11 cellular contexts compared by ENCODE assay signal in genomic region chrX:13120017-13120416, GRCh38.
DNase-seq lines count a peak whose midpoint lies in the region; ATAC-seq, FAIRE-seq and TF ChIP-seq lines count a peak whose summit lies in the region.
"Had no signal": no experiment of that assay in that cellular context is flagged by ENCODE, and none has a peak within 500 bp of the region (broad histone marks: within the 10 kb centered on the region; RNA-seq: fewer than 3 reads in every experiment).

No MANE protein-coding gene starts in this region.

- peak; percentile 3 to 15; a peak in 1 of 5 replicates for TF ChIP-seq RAD21 in A549 (conservative IDR thresholded peaks at IDR 0.05 in 1 of 2, IDR thresholded peaks at IDR 0.05 in 1 of 2)

- peak; percentile 86 for FAIRE-seq in A549 (lab: Jason Lieb, UNC)
- no peak for FAIRE-seq in pancreas (lab: Jason Lieb, UNC)

- in situ Hi-C loops in astrocyte of the spinal cord (cut with HindIII; ENCODE audit: low sequenced_read_pairs): no loop called here

- no peaks in the 10 kb centered on the region for H3K9me2 ChIP-seq in hepatocyte (replicated peaks; ENCODE audit: insufficient read depth)

- peak overlapping the region; percentile 86 for H3K4me2 ChIP-seq in A549
- peak overlapping the region; percentile 64 for H3K4me2 ChIP-seq in hepatocyte

- intact Hi-C loops in pancreas (cut with DNase I): loop anchor here in 1 of 3 donors (10.0 kb wide), 1 partner anchor 135 kb away; no protein-coding TSS in a partner anchor

- POLR2A ChIA-PET in A549 (lab: Yijun Ruan, JAX): interaction anchor here (0.7 to 1.2 kb wide), 3 partner anchors 9 to 145 kb away, joined by 3 to 5 read pairs (median 4); partner anchors contain the start of gene TMSB4X

- H3K27me3 ChIP-seq in hepatocyte (no peaks in the 10 kb centered on the region), pancreas (no peaks in the 10 kb centered on the region)

- H4K20me1 ChIP-seq in hepatocyte (ENCODE audit: insufficient read depth, poor library complexity, severe bottlenecking): no peaks in the 10 kb centered on the region

- no peaks in the 10 kb centered on the region for H3K79me2 ChIP-seq in hepatocyte

- under 1% methylated on average over 7 of the region's 7 CpGs for WGBS in A549 (ENCODE audit: missing lambda C conversion rate)
- 20% methylated on average over 7 of the region's 7 CpGs for WGBS in hepatocyte (ENCODE audit: low lambda C conversion rate, missing lambda C conversion rate)
- WGBS in pancreas, 2 donors: 14 to 32% methylated on average over 7 of the region's 7 CpGs

- peak overlapping the region; percentile 9 for H2AFZ ChIP-seq in hepatocyte

- H3K4me3 ChIP-seq in A549: no peak overlapping the region; the same call in 2 of the 3 replicates
- H3K4me3 ChIP-seq in astrocyte of the spinal cord (ENCODE audit: low read depth, low read length): no peak overlapping the region
- H3K4me3 ChIP-seq in hepatocyte: no peak overlapping the region
- no peak overlapping the region for H3K4me3 ChIP-seq in pancreas

- peak overlapping the region; percentile 87 to 94 for H3K27ac ChIP-seq in A549
- peak overlapping the region; percentile 90 for H3K27ac ChIP-seq in hepatocyte
- H3K27ac ChIP-seq in pancreas: peak overlapping the region; percentile 7 to 80 (median 50)

- H3K4me1 ChIP-seq in A549 (peaks cover 64% of the 10 kb centered on the region), hepatocyte (ENCODE audit: insufficient read depth) (peaks cover 36% of the 10 kb centered on the region), pancreas (peaks cover 0 to 13% (median 0%) of the 10 kb centered on the region in 3 donors)

- DNase-seq in A549 (ENCODE audit: low read depth in 1 of 2, low spot score in 1 of 2) (peak in 1 of 2 experiments; percentile 77), astrocyte of the spinal cord (ENCODE audit: low read depth, low spot score) (peak; percentile 41), hepatocyte (ENCODE audit: low spot score) (peak; percentile 85), pancreas (peak in 4 of 6 donors; percentile 49 to 71 (median 55)), activated gamma-delta T cell (lab: John Stamatoyannopoulos, UW) (no peak)
- DNase-seq in effector CD8-positive, alpha-beta T cell (lab: John Stamatoyannopoulos, UW): no peak
- DNase-seq in stimulated activated CD4-positive, alpha-beta T cell treated with anti-CD3 and anti-CD28 coated beads, Interleukin-4, amount 100 ng/mL, for 24 hours: no peak
- DNase-seq: NCI-H187; stimulated activated naive CD4-positive, alpha-beta T cell; T-helper 9 cell had no signal

- TF ChIP-seq CTCF in A549 (IDR thresholded peaks at IDR 0.05) (no peak), astrocyte of the spinal cord (IDR thresholded peaks at IDR 0.05; ENCODE audit: low read depth, low read length) (no peak), hepatocyte (IDR thresholded peaks at IDR 0.05; ENCODE audit: poor library complexity) (no peak), pancreas (IDR thresholded peaks at IDR 0.05) (no peak)

- CTCF ChIA-PET in A549 (lab: Yijun Ruan, JAX): interaction anchor here (0.5 to 1.3 kb wide), 4 partner anchors 169 to 526 kb away, joined by 3 to 4 read pairs (median 3); no protein-coding TSS in a partner anchor

- ATAC-seq in A549 (peak; percentile 86 to 95), pancreas (peak; percentile 91 to 96 (median 94)), GM18909 (IDR thresholded peaks at IDR 0.05; ENCODE audit: poor library complexity, unreplicated experiment) (no peak)

- no peaks in the 10 kb centered on the region for H3K36me3 ChIP-seq in hepatocyte (replicated peaks; ENCODE audit: insufficient read depth, low read depth)
- H3K36me3 ChIP-seq in pancreas: no peaks in the 10 kb centered on the region

- no peak for TF ChIP-seq EP300 in A549 (IDR thresholded peaks at IDR 0.05)

- TF ChIP-seq POLR2A in A549 (IDR thresholded peaks at IDR 0.05; ENCODE audit: low read length): no peak

- no peaks in the 10 kb centered on the region for H3K9me3 ChIP-seq in A549
- no peaks in the 10 kb centered on the region for H3K9me3 ChIP-seq in hepatocyte (ENCODE audit: low read depth)
- no peaks in the 10 kb centered on the region for H3K9me3 ChIP-seq in pancreas

TF ChIP-seq in A549, 52 proteins besides CTCF, POLR2A, EP300 and RAD21:
- TF ChIP-seq ESRRA (IDR thresholded peaks at IDR 0.05; ENCODE audit: borderline replicate concordance, low read length): no peak
- TF ChIP-seq BCL3 (IDR thresholded peaks at IDR 0.05): no peak
- no peak for TF ChIP-seq ZFP36 (IDR thresholded peaks at IDR 0.05; ENCODE audit: borderline replicate concordance, partially characterized antibody)
- no peak; a peak in 1 of 5 replicates for TF ChIP-seq JUN (IDR thresholded peaks at IDR 0.05)
- no peak for TF ChIP-seq ZC3H11A (IDR thresholded peaks at IDR 0.05)
- TF ChIP-seq E2F6 (IDR thresholded peaks at IDR 0.05; ENCODE audit: borderline replicate concordance, low read depth): no peak
- TF ChIP-seq CHD2 (IDR thresholded peaks at IDR 0.05; ENCODE audit: low read length, partially characterized antibody): no peak
- TF ChIP-seq EHMT2 (IDR thresholded peaks at IDR 0.05; ENCODE audit: low read depth): no peak
- no peak for TF ChIP-seq FOSL2 (IDR thresholded peaks at IDR 0.05)
- TF ChIP-seq FOSL2 (CRISPR knock-in tag; IDR thresholded peaks at IDR 0.05): peak; percentile 36
- TF ChIP-seq KDM1A (IDR thresholded peaks at IDR 0.05; ENCODE audit: low read depth): no peak
- TF ChIP-seq GATA3 (IDR thresholded peaks at IDR 0.05; ENCODE audit: borderline replicate concordance): peak; percentile 76
- no peak for TF ChIP-seq CEBPB (IDR thresholded peaks at IDR 0.05)

Comparison
In these comparisons a context has a peak if more than half of its experiments do, and no peak if none do; other contexts are left out.
1. DNase-seq: peak in astrocyte of the spinal cord (single experiment), hepatocyte (single experiment) and pancreas (4 of 6); none in effector CD8-positive, alpha-beta T cell (single experiment), activated gamma-delta T cell (single experiment) and stimulated activated CD4-positive, alpha-beta T cell treated with anti-CD3 and anti-CD28 coated beads, Interleukin-4, amount 100 ng/mL, for 24 hours (single experiment).
2. Peak in every context shown above with its lines, with median percentiles within 50 percentile points of each other: H3K27ac ChIP-seq.